Comparison of ENCODE assay signal across 1 cellular context in genomic region chr1:89589515-89589914, GRCh38.
TF ChIP-seq lines count a peak whose summit lies in the region.

No MANE protein-coding gene starts in this region.

TF ChIP-seq in GM12878, 131 proteins besides CTCF, POLR2A, EP300 and RAD21:
- TF ChIP-seq MEF2A (IDR thresholded peaks at IDR 0.05; ENCODE audit: insufficient read depth, low read depth, low read length) (peak; percentile 70), SPI1 (IDR thresholded peaks at IDR 0.05; ENCODE audit: borderline replicate concordance, insufficient read depth, low read depth, low read length) (no peak), ATF2 (IDR thresholded peaks at IDR 0.05; ENCODE audit: low read length) (0 out of 2 replicates have a peak, but pooled peaks have one; percentile 38), RUNX3 (IDR thresholded peaks at IDR 0.05; ENCODE audit: low read length) (peak; percentile 57), EED (IDR thresholded peaks at IDR 0.05; ENCODE audit: low read depth) (no peak), ZNF687 (IDR thresholded peaks at IDR 0.05) (no peak), USF1 (IDR thresholded peaks at IDR 0.05; ENCODE audit: borderline replicate concordance, extremely low read length, insufficient read depth, low read depth, low read length) (no peak), FOS (IDR thresholded peaks at IDR 0.05; ENCODE audit: borderline replicate concordance, extremely low read depth, insufficient read length) (no peak), NFIC (IDR thresholded peaks at IDR 0.05; ENCODE audit: low read depth, low read length) (peak; percentile 59), SREBF1 (IDR thresholded peaks at IDR 0.05; ENCODE audit: low read length) (no peak), WRNIP1 (IDR thresholded peaks at IDR 0.05; ENCODE audit: borderline replicate concordance, low read depth, low read length) (no peak), CEBPB (IDR thresholded peaks at IDR 0.05; ENCODE audit: borderline replicate concordance in 1 of 2, low read depth in 2 of 2, low read length in 2 of 2) (no peak), JUNB (IDR thresholded peaks at IDR 0.05) (peak; percentile 50), IRF5 (IDR thresholded peaks at IDR 0.05; ENCODE audit: borderline replicate concordance) (no peak), STAT1 (conservative IDR thresholded peaks at IDR 0.05) (no peak), CHD4 (IDR thresholded peaks at IDR 0.05) (no peak), PML (IDR thresholded peaks at IDR 0.05; ENCODE audit: low read length) (no peak), E2F8 (IDR thresholded peaks at IDR 0.05; ENCODE audit: low read depth, partially characterized antibody) (no peak), HCFC1 (IDR thresholded peaks at IDR 0.05; ENCODE audit: low read length) (no peak)
